Comparison of ENCODE assay signal across 21 cellular contexts in genomic region chr20:19110866-19111460, GRCh38.
DNase-seq lines count a peak whose midpoint lies in the region; ATAC-seq and TF ChIP-seq lines count a peak whose summit lies in the region.
"Had no signal": no experiment of that assay in that cellular context is flagged by ENCODE, and none has a peak within 500 bp of the region (broad histone marks: within the 10 kb centered on the region; RNA-seq: fewer than 3 reads in every experiment).

No MANE protein-coding gene starts in this region.

- TF ChIP-seq CTCF in HEK293 (tag by site-specific recombination; IDR thresholded peaks at IDR 0.05) (no peak), lower leg skin (IDR thresholded peaks at IDR 0.05) (no peak)

- DNase-seq in NCI-H128 (lab: John Stamatoyannopoulos, UW; ENCODE audit: unreplicated experiment) (peak; percentile 36), NCI-H510A (lab: John Stamatoyannopoulos, UW) (peak; percentile 54), left kidney (ENCODE audit: low read depth, low spot score) (peak; percentile 56), MG63 (no peak), lower leg skin (ENCODE audit: low spot score in 2 of 2) (no peak), NCI-H2029 treated with DMSO at 0.1 percent for 48 hours (lab: John Stamatoyannopoulos, UW) (no peak)
- DNase-seq: ACHN; C1 segment of cervical spinal cord; CD8-positive, alpha-beta memory T cell; DND-41; KBM-7; MV-4-11; NCI-H1694 treated with DMSO at 0.1 percent for 48 hours; NCI-H774; PC-3; RPMI8226; SHP77 treated with DMSO at 0.1 percent for 48 hours; SK-N-SH had no signal

- 62 to 71% methylated on average over 7 of the region's 7 CpGs for WGBS in lower leg skin, 2 donors

- no peaks in the 10 kb centered on the region for H3K27me3 ChIP-seq in MG63

- H3K4me1 ChIP-seq in HEK293 (ENCODE audit: control insufficient read depth, insufficient read depth, low read length): 0 out of 2 replicates have a peak, but pooled peaks cover 3% of the 10 kb centered on the region

- H3K9me3 ChIP-seq in HEK293 (ENCODE audit: control insufficient read depth, insufficient read depth, low read depth, low read length) (no peaks in the 10 kb centered on the region), MG63 (no peaks in the 10 kb centered on the region)
- H3K9me3 ChIP-seq: SK-N-SH had no signal

- CTCF ChIA-PET in HEK293 (lab: Yijun Ruan, JAX): no interaction called here

- H3K4me3 ChIP-seq in HEK293 (ENCODE audit: low read depth, low read length) (no peak overlapping the region), MG63 (no peak overlapping the region), lower leg skin (ENCODE audit: low read depth, poor library complexity, severe bottlenecking) (no peak overlapping the region)

- H3K36me3 ChIP-seq in HEK293 (ENCODE audit: control insufficient read depth in 2 of 2, insufficient read depth in 1 of 2, low read length in 2 of 2) (no peaks in the 10 kb centered on the region), MG63 (no peaks in the 10 kb centered on the region)

- intact Hi-C loops in lower leg skin (cut with DNase I; ENCODE audit: low total_unique reads): no loop called here

- POLR2A ChIA-PET in HEK293 (lab: Yijun Ruan, JAX): no interaction called here

- TF ChIP-seq POLR2A in lower leg skin (IDR thresholded peaks at IDR 0.05): no peak

- peak overlapping the region; percentile 66 for H3K27ac ChIP-seq in HEK293 (ENCODE audit: extremely low read depth, low read depth, low read length)

- no peak for ATAC-seq in HG03097 (IDR thresholded peaks at IDR 0.05; ENCODE audit: low FRiP score, unreplicated experiment)
- ATAC-seq: HepG2, PC-3 had no signal

TF ChIP-seq in HEK293, 187 proteins besides CTCF, POLR2A, EP300 and RAD21 (continues in another document):
- TF ChIP-seq SALL2 (tag by site-specific recombination; IDR thresholded peaks at IDR 0.05; ENCODE audit: borderline replicate concordance) (no peak), SCRT2 (tag by site-specific recombination; IDR thresholded peaks at IDR 0.05) (no peak), ZNF341 (tag by site-specific recombination; IDR thresholded peaks at IDR 0.05; ENCODE audit: low read depth) (0 out of 2 replicates have a peak, but pooled peaks have one; percentile 46), PRDM6 (tag by site-specific recombination; IDR thresholded peaks at IDR 0.05) (peak; percentile 94), ZNF624 (tag by site-specific recombination; IDR thresholded peaks at IDR 0.05) (no peak), ZNF501 (tag by site-specific recombination; IDR thresholded peaks at IDR 0.05) (no peak), OVOL3 (tag by site-specific recombination; IDR thresholded peaks at IDR 0.05) (peak; percentile 86), ZNF692 (tag by site-specific recombination; IDR thresholded peaks at IDR 0.05) (no peak), ZNF561 (tag by site-specific recombination; IDR thresholded peaks at IDR 0.05; ENCODE audit: borderline replicate concordance) (peak; percentile 69; the same call in 1 of the 2 replicates), ZSCAN30 (tag by site-specific recombination; IDR thresholded peaks at IDR 0.05) (peak; percentile 43; the same call in 1 of the 2 replicates), KLF7 (tag by site-specific recombination; IDR thresholded peaks at IDR 0.05; ENCODE audit: borderline replicate concordance) (peak; percentile 32; the same call in 1 of the 2 replicates), ZNF777 (tag by site-specific recombination; IDR thresholded peaks at IDR 0.05; ENCODE audit: borderline replicate concordance) (no peak), ZNF19 (tag by site-specific recombination; IDR thresholded peaks at IDR 0.05; ENCODE audit: low read depth) (0 out of 2 replicates have a peak, but pooled peaks have one; percentile 41), OSR2 (tag by site-specific recombination; IDR thresholded peaks at IDR 0.05) (peak; percentile 69; the same call in 1 of the 2 replicates), ZNF211 (tag by site-specific recombination; IDR thresholded peaks at IDR 0.05; ENCODE audit: low read depth) (no peak), ZXDB (tag by site-specific recombination; IDR thresholded peaks at IDR 0.05) (peak; percentile 76; the same call in 1 of the 2 replicates), TRIM28 (IDR thresholded peaks at IDR 0.05; ENCODE audit: borderline replicate concordance, low read length) (peak; percentile 66; the same call in 1 of the 2 replicates), BCL11A (tag by site-specific recombination; IDR thresholded peaks at IDR 0.05; ENCODE audit: low read depth) (peak; percentile 62; the same call in 1 of the 2 replicates), ZNF398 (tag by site-specific recombination; IDR thresholded peaks at IDR 0.05) (peak; percentile 71), PRDM4 (tag by site-specific recombination; IDR thresholded peaks at IDR 0.05) (peak; percentile 99), ZNF610 (tag by site-specific recombination; IDR thresholded peaks at IDR 0.05; ENCODE audit: borderline replicate concordance) (0 out of 2 replicates have a peak, but pooled peaks have one; percentile 52), ZBTB8A (tag by site-specific recombination; IDR thresholded peaks at IDR 0.05) (peak; percentile 49; the same call in 1 of the 2 replicates)

Comparison
In these comparisons a context has a peak if more than half of its experiments do, and no peak if none do; other contexts are left out.
1. DNase-seq: peak in NCI-H128 (single experiment), NCI-H510A (single experiment) and left kidney (single experiment); none in MG63 (single experiment), lower leg skin (0 of 2) and NCI-H2029 treated with DMSO at 0.1 percent for 48 hours (single experiment).